ENCODE assay signal across 29 cellular contexts in the genomic region with DNA sequence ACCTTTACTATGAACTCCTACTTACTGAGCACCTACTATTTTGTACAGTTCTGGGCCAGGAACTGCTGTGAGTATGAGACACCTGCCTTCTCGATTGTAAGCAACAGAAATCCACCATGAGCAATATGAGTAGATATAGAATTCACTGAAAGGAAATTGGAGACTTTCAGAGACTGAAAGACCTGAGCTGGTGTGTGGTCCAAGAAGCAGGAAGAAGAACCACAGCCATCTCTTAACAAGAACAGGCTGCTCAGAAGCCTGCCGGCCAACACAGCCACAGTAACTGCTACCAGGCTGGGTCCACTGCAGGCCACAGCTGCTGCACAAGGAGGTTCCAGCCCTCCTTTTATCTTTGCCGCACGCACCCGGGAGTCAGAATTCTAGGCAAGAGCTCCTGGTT.
"Had no signal": no experiment of that assay in that cellular context is flagged by ENCODE, and none has a peak within 500 bp of the region (broad histone marks: within the 10 kb centered on the region; RNA-seq: fewer than 3 reads in every experiment).

No MANE protein-coding gene starts in this region.

- H3K9me3 Mint-ChIP-seq: activated CD4-positive, alpha-beta memory T cell treated with anti-CD3 and anti-CD28 coated beads for 36 hours; activated naive CD8-positive, alpha-beta T cell treated with anti-CD3 and anti-CD28 coated beads for 36 hours; brain; T-cell had no signal

- H3K4me1 ChIP-seq: adrenal gland had no signal

- ATAC-seq: Right ventricle myocardium inferior, SK-N-SH treated with all-trans-retinoic acid at 6 μM for 48 hours, T-cell had no signal

- DNase-seq: activated CD4-positive, alpha-beta memory T cell treated with anti-CD3 and anti-CD28 coated beads for 36 hours; activated CD4-positive, alpha-beta T cell treated with anti-CD3 and anti-CD28 coated beads, Interleukin-2, amount 50 U/mL, for 1 hour; activated effector memory CD4-positive, alpha-beta T cell treated with anti-CD3 and anti-CD28 coated beads, Interleukin-2, amount 50 U/mL, for 16 hours; activated naive CD4-positive, alpha-beta T cell; activated naive CD4-positive, alpha-beta T cell treated with anti-CD3 and anti-CD28 coated beads, Interleukin-2, amount 50 U/mL, for 16 hours; activated naive CD8-positive, alpha-beta T cell treated with anti-CD3 and anti-CD28 coated beads for 36 hours; activated T-cell treated with anti-CD3 and anti-CD28 coated beads, Interleukin-2, amount 50 U/mL, for 1 hour; adrenal gland; caudate nucleus; cerebellar nuclear complex; NCI-H1092 treated with DMSO at 0.1 percent for 48 hours; NCI-H1417; NCI-H146; NCI-H187; NCI-H2029 treated with DMSO at 0.1 percent for 48 hours; NCI-H2107; NCI-H2171; NCI-H510A; NCI-H526; NCI-H748 treated with DMSO at 0.1 percent for 48 hours; PC-9; SIG-M5; T-cell; T1000 had no signal

- H3K9me3 ChIP-seq: adrenal gland had no signal

- H3K4me3 Mint-ChIP-seq: activated CD4-positive, alpha-beta memory T cell treated with anti-CD3 and anti-CD28 coated beads for 36 hours; activated naive CD8-positive, alpha-beta T cell treated with anti-CD3 and anti-CD28 coated beads for 36 hours; brain; T-cell had no signal

- H3K36me3 Mint-ChIP-seq: activated CD4-positive, alpha-beta memory T cell treated with anti-CD3 and anti-CD28 coated beads for 36 hours; activated naive CD8-positive, alpha-beta T cell treated with anti-CD3 and anti-CD28 coated beads for 36 hours; brain; T-cell had no signal

- H3K4me2 ChIP-seq: KMS-11, PC-9 had no signal

- H3K9ac ChIP-seq: KMS-11 had no signal

- H3K4me1 Mint-ChIP-seq: activated naive CD8-positive, alpha-beta T cell treated with anti-CD3 and anti-CD28 coated beads for 36 hours; T-cell had no signal

- H3K36me3 ChIP-seq: adrenal gland had no signal

- H3K27me3 Mint-ChIP-seq: activated naive CD8-positive, alpha-beta T cell treated with anti-CD3 and anti-CD28 coated beads for 36 hours had no signal

- H3K27me3 ChIP-seq: adrenal gland had no signal

- H3K27ac Mint-ChIP-seq: activated CD4-positive, alpha-beta memory T cell treated with anti-CD3 and anti-CD28 coated beads for 36 hours; activated naive CD8-positive, alpha-beta T cell treated with anti-CD3 and anti-CD28 coated beads for 36 hours; brain; T-cell had no signal

- H3K27ac ChIP-seq: adrenal gland, KMS-11, PC-9, RWPE1 had no signal

- H2AFZ ChIP-seq: PC-9 had no signal

- H3K4me3 ChIP-seq: adrenal gland, PC-9 had no signal
